In genomic region chr2:75484840-75485239, GRCh38 we compare ENCODE assay signal across 32 cellular contexts.
"Had no signal": no experiment of that assay in that cellular context is flagged by ENCODE, and none has a peak within 500 bp of the region (broad histone marks: within the 10 kb centered on the region; RNA-seq: fewer than 3 reads in every experiment).

No MANE protein-coding gene starts in this region.

- H3K9ac ChIP-seq: neural progenitor cell, parathyroid adenoma had no signal

- H3K4me1 Mint-ChIP-seq: natural killer cell; neural progenitor cell; stimulated activated memory B cell treated with anti-CD40 and anti-IgM and Interleukin-4, amounts not matched to agents 10 μg/mL and 1 μg/mL and 100 μg/mL, for 72 hours; stimulated activated naive CD8-positive, alpha-beta T cell treated with anti-CD3 and anti-CD28 coated beads, Interleukin-15, amount 100 ng/mL, for 72 hours had no signal

- H3K4me3 Mint-ChIP-seq: natural killer cell; nephron; neural progenitor cell; stimulated activated memory B cell treated with anti-CD40 and anti-IgM and Interleukin-4, amounts not matched to agents 10 μg/mL and 1 μg/mL and 100 μg/mL, for 72 hours; stimulated activated naive CD8-positive, alpha-beta T cell treated with anti-CD3 and anti-CD28 coated beads, Interleukin-15, amount 100 ng/mL, for 72 hours; type B pancreatic cell had no signal

- DNase-seq: natural killer cell; occipital lobe; ovary; posterior cingulate gyrus; psoas muscle; right cardiac atrium; right lobe of liver; sigmoid colon; spleen; stimulated activated CD4-positive, alpha-beta T cell treated with anti-CD3 and anti-CD28 coated beads, Interleukin-12 subunit alpha, Interleukin-12 subunit beta, amount 100 ng/mL, for 4 hours; stimulated activated CD4-positive, alpha-beta T cell treated with anti-CD3 and anti-CD28 coated beads, Interleukin-1b, Interleukin-23, amount 100 ng/mL, for 48 hours; stimulated activated CD4-positive, alpha-beta T cell treated with anti-CD3 and anti-CD28 coated beads, Interleukin-4, amount 100 ng/mL, for 1 hour; stimulated activated CD4-positive, alpha-beta T cell treated with anti-CD3 and anti-CD28 coated beads, Interleukin-4, amount 100 ng/mL, for 4 hours; stimulated activated CD8-positive, alpha-beta memory T cell treated with anti-CD3 and anti-CD28 coated beads, Interleukin-4, amount 100 ng/mL, for 48 hours; stimulated activated naive CD4-positive, alpha-beta T cell; stimulated activated naive CD8-positive, alpha-beta T cell treated with anti-CD3 and anti-CD28 coated beads, Interleukin-15, amount 100 ng/mL, for 72 hours; stimulated activated naive CD8-positive, alpha-beta T cell treated with anti-CD3 and anti-CD28 coated beads, Interleukin-15, Interleukin-2, amounts not matched to agents 100 U/mL and 50 U/mL, for 24 hours; substantia nigra; testis; tibial artery; transverse colon; upper lobe of right lung; uterus had no signal

- H3K4me3 ChIP-seq: neural progenitor cell, ovary, psoas muscle, right lobe of liver, sigmoid colon, skin epidermis, smooth muscle cell, spleen, suprapubic skin, testis, tibial artery, transverse colon, upper lobe of right lung, uterus had no signal

- H3K27me3 ChIP-seq: neural progenitor cell, ovary, right lobe of liver, sigmoid colon, suprapubic skin, testis, transverse colon, upper lobe of right lung, uterus had no signal

- H3K9me3 Mint-ChIP-seq: neural progenitor cell; stimulated activated naive CD8-positive, alpha-beta T cell treated with anti-CD3 and anti-CD28 coated beads, Interleukin-15, amount 100 ng/mL, for 72 hours had no signal

- H3K9me3 ChIP-seq: ovary, psoas muscle, right lobe of liver, sigmoid colon, spleen, suprapubic skin, testis, tibial artery, transverse colon, upper lobe of right lung, uterus had no signal

- H3K4me1 ChIP-seq: neural progenitor cell, parathyroid adenoma, psoas muscle, sigmoid colon, spleen, suprapubic skin, testis, tibial artery, transverse colon, upper lobe of right lung, uterus had no signal

- H3K27ac ChIP-seq: neural progenitor cell, ovary, parathyroid adenoma, psoas muscle, right lobe of liver, sigmoid colon, skin epidermis, spleen, suprapubic skin, testis, tibial artery, transverse colon, upper lobe of right lung, uterus had no signal

- H3K36me3 Mint-ChIP-seq: natural killer cell; neural progenitor cell; stimulated activated memory B cell treated with anti-CD40 and anti-IgM and Interleukin-4, amounts not matched to agents 10 μg/mL and 1 μg/mL and 100 μg/mL, for 72 hours had no signal

- H3K79me2 ChIP-seq: parathyroid adenoma had no signal

- H3K4me2 ChIP-seq: neural progenitor cell, smooth muscle cell had no signal

- H2AFZ ChIP-seq: neural progenitor cell, parathyroid adenoma had no signal

- H3K36me3 ChIP-seq: neural progenitor cell, ovary, right lobe of liver, sigmoid colon, spleen, suprapubic skin, tibial artery, transverse colon, upper lobe of right lung, uterus had no signal

- H3K27ac Mint-ChIP-seq: natural killer cell; nephron; neural progenitor cell; progenitor cell of endocrine pancreas; stimulated activated memory B cell treated with anti-CD40 and anti-IgM and Interleukin-4, amounts not matched to agents 10 μg/mL and 1 μg/mL and 100 μg/mL, for 72 hours; stimulated activated naive CD8-positive, alpha-beta T cell treated with anti-CD3 and anti-CD28 coated beads, Interleukin-15, amount 100 ng/mL, for 72 hours; type B pancreatic cell had no signal

- ATAC-seq: natural killer cell; psoas muscle; right cardiac atrium; right lobe of liver; stimulated activated memory B cell treated with anti-CD40 and anti-IgM and Interleukin-4, amounts not matched to agents 10 μg/mL and 1 μg/mL and 100 μg/mL, for 72 hours; stimulated activated naive CD8-positive, alpha-beta T cell treated with anti-CD3 and anti-CD28 coated beads, Interleukin-15, amount 100 ng/mL, for 72 hours; stimulated activated naive CD8-positive, alpha-beta T cell treated with anti-CD3 and anti-CD28 coated beads, Interleukin-15, Interleukin-2, amounts not matched to agents 100 U/mL and 50 U/mL, for 24 hours; upper lobe of right lung had no signal
